In genomic region chr2:86719263-86719636, GRCh38 we compare ENCODE assay signal across 8 cellular contexts. TPM values are rescaled to one million over a fixed set of nuclear protein-coding genes. Genes with fewer than 3 reads are reported as not detected.
DNase-seq lines count a peak whose midpoint lies in the region; ATAC-seq, FAIRE-seq and TF ChIP-seq lines count a peak whose summit lies in the region.
"Not testable (repeated sequence)": the region's sequence is repeated elsewhere in the genome, so short reads cannot be mapped to it uniquely, and the experiment has no call there.

No MANE protein-coding gene starts in this region.

- CTCF ChIA-PET in BJ (lab: Yijun Ruan, JAX); endothelial cell of umbilical vein (lab: Charles Lee): not testable (repeated sequence)

- dilution Hi-C loops in endothelial cell of umbilical vein (cut with MboI; ENCODE audit: extremely low pct_ligation_motif_present, low sequenced_read_pairs): not testable (repeated sequence)

- peak overlapping the region; percentile 81 for H3K4me3 Mint-ChIP-seq in activated naive CD8-positive, alpha-beta T cell treated with anti-CD3 and anti-CD28 coated beads, Interleukin-2, amount 10 ng/mL, durations not matched to agents 7 days and 5 days
- H3K4me3 Mint-ChIP-seq in stimulated activated naive CD8-positive, alpha-beta T cell treated with anti-CD3 and anti-CD28 coated beads, Interleukin-15, amount 100 ng/mL, for 72 hours: peak overlapping the region in 1 of 2 donors; percentile 53

- intact Hi-C loops in endothelial cell of umbilical vein (cut with micrococcal nuclease): not testable (repeated sequence)

- H3K27ac Mint-ChIP-seq in activated naive CD8-positive, alpha-beta T cell treated with anti-CD3 and anti-CD28 coated beads, Interleukin-2, amount 10 ng/mL, durations not matched to agents 7 days and 5 days: peak overlapping the region; percentile 87
- H3K27ac Mint-ChIP-seq in stimulated activated naive CD8-positive, alpha-beta T cell treated with anti-CD3 and anti-CD28 coated beads, Interleukin-15, amount 100 ng/mL, for 72 hours: not testable (repeated sequence)

- H3K36me3 Mint-ChIP-seq in activated naive CD8-positive, alpha-beta T cell treated with anti-CD3 and anti-CD28 coated beads, Interleukin-2, amount 10 ng/mL, durations not matched to agents 7 days and 5 days: not testable (repeated sequence)

- not testable (repeated sequence) for H3K9me2 ChIP-seq in OCI-LY1 (ENCODE audit: low read depth, low read length); neural cell (ENCODE audit: insufficient read depth, low read length)

- not testable (repeated sequence) for H3K27me3 ChIP-seq in BJ (ENCODE audit: control insufficient read depth, insufficient read depth, low read length); H7 (ENCODE audit: control insufficient read depth, insufficient read depth, low read length); OCI-LY1 (ENCODE audit: insufficient read depth, low read length); endothelial cell of umbilical vein (ENCODE audit: control insufficient read depth in 2 of 2, insufficient read depth in 2 of 2, low read length in 2 of 2); iPS-20b (ENCODE audit: insufficient read depth, low read length); neural cell (ENCODE audit: insufficient read depth, low read depth, low read length)

- not testable (repeated sequence) for H3K9me3 Mint-ChIP-seq in activated naive CD8-positive, alpha-beta T cell treated with anti-CD3 and anti-CD28 coated beads, Interleukin-2, amount 10 ng/mL, durations not matched to agents 7 days and 5 days; stimulated activated naive CD8-positive, alpha-beta T cell treated with anti-CD3 and anti-CD28 coated beads, Interleukin-15, amount 100 ng/mL, for 72 hours

- TF ChIP-seq RAD21 in neural cell (conservative IDR thresholded peaks at IDR 0.05): not testable (repeated sequence)

- peak overlapping the region; percentile 54 for H3K9ac ChIP-seq in OCI-LY1 (ENCODE audit: low read length)
- H3K9ac ChIP-seq in endothelial cell of umbilical vein (replicated peaks; ENCODE audit: extremely low read depth, insufficient read depth, low read length); neural cell (ENCODE audit: low read length): not testable (repeated sequence)
- H3K9ac ChIP-seq in iPS-20b (ENCODE audit: low read depth, low read length): peak overlapping the region; percentile 58; the same call in 1 of the 2 replicates

- not testable (repeated sequence) for TF ChIP-seq CTCF in BJ (IDR thresholded peaks at IDR 0.05; ENCODE audit: insufficient read depth, low read depth, low read length); OCI-LY1 (IDR thresholded peaks at IDR 0.05; ENCODE audit: low read length); endothelial cell of umbilical vein (IDR thresholded peaks at IDR 0.05; ENCODE audit: extremely low read depth in 1 of 2, insufficient read depth in 1 of 2, low read depth in 1 of 2, low read length in 2 of 2); neural cell (IDR thresholded peaks at IDR 0.05; ENCODE audit: poor library complexity, severe bottlenecking)

- not testable (repeated sequence) for DNase-seq in BJ (ENCODE audit: low read depth); H7; activated naive CD8-positive, alpha-beta T cell treated with anti-CD3 and anti-CD28 coated beads, Interleukin-2, amount 10 ng/mL, durations not matched to agents 7 days and 5 days; endothelial cell of umbilical vein (ENCODE audit: low read depth, low spot score); stimulated activated naive CD8-positive, alpha-beta T cell treated with anti-CD3 and anti-CD28 coated beads, Interleukin-15, amount 100 ng/mL, for 72 hours

- H3K9me1 ChIP-seq in endothelial cell of umbilical vein (replicated peaks; ENCODE audit: control insufficient read depth, extremely low read depth, insufficient read depth, low read length): not testable (repeated sequence)

- BruUV-seq in endothelial cell of umbilical vein (replicated peaks; lab: Mats Ljungman, UMichigan): not testable (repeated sequence)

- not testable (repeated sequence) for H3F3A ChIP-seq in OCI-LY1 (ENCODE audit: insufficient read depth, low read length); neural cell (ENCODE audit: insufficient read depth, low read length, poor library complexity, severe bottlenecking)

- H3K27ac ChIP-seq in OCI-LY1 (ENCODE audit: low read depth, low read length, poor library complexity, severe bottlenecking); iPS-20b (ENCODE audit: low read length): not testable (repeated sequence)
- H3K27ac ChIP-seq in endothelial cell of umbilical vein (ENCODE audit: insufficient read depth, low read depth, low read length) (peak overlapping the region; percentile 69), neural cell (ENCODE audit: low read length) (peak overlapping the region; percentile 55)

- H3K4me1 ChIP-seq in OCI-LY1 (ENCODE audit: insufficient read depth, low read length, severe bottlenecking); endothelial cell of umbilical vein (ENCODE audit: control insufficient read depth, extremely low read depth, insufficient read depth, low read length); iPS-20b (ENCODE audit: insufficient read depth, low read length): not testable (repeated sequence)

- POLR2A ChIA-PET in BJ (lab: Charles Lee); activated naive CD8-positive, alpha-beta T cell treated with anti-CD3 and anti-CD28 coated beads, Interleukin-2, amount 10 ng/mL, durations not matched to agents 7 days and 5 days (lab: Charles Lee); endothelial cell of umbilical vein (lab: Charles Lee): not testable (repeated sequence)

- not testable (repeated sequence) for TF ChIP-seq EP300 in neural cell (conservative IDR thresholded peaks at IDR 0.05; ENCODE audit: poor library complexity, severe bottlenecking)

- not testable (repeated sequence) for H3K9me3 ChIP-seq in OCI-LY1 (ENCODE audit: low read length); endothelial cell of umbilical vein (replicated peaks; ENCODE audit: control insufficient read depth, insufficient read depth, low read length); iPS-20b (ENCODE audit: insufficient read depth, low read depth, low read length); neural cell (ENCODE audit: low read length)

- not testable (repeated sequence) for ATAC-seq in activated naive CD8-positive, alpha-beta T cell treated with anti-CD3 and anti-CD28 coated beads, Interleukin-2, amount 10 ng/mL, durations not matched to agents 7 days and 5 days (ENCODE audit: low read depth)
- peak; percentile 13 for ATAC-seq in stimulated activated naive CD8-positive, alpha-beta T cell treated with anti-CD3 and anti-CD28 coated beads, Interleukin-15, amount 100 ng/mL, for 72 hours

- H3K36me3 ChIP-seq in BJ (ENCODE audit: control insufficient read depth, insufficient read depth, low read length); H7 (replicated peaks; ENCODE audit: control insufficient read depth, insufficient read depth, low read length); OCI-LY1 (ENCODE audit: insufficient read depth, low read length); endothelial cell of umbilical vein (ENCODE audit: control insufficient read depth in 2 of 2, extremely low read depth in 1 of 2, insufficient read depth in 2 of 2, low read length in 2 of 2); iPS-20b (ENCODE audit: insufficient read depth, low read depth, low read length); neural cell (ENCODE audit: insufficient read depth, low read length): not testable (repeated sequence)

- H4K20me1 ChIP-seq in OCI-LY1 (ENCODE audit: insufficient read depth, low read length); endothelial cell of umbilical vein (replicated peaks; ENCODE audit: control insufficient read depth, extremely low read depth, insufficient read depth, low read length); neural cell (ENCODE audit: insufficient read depth): not testable (repeated sequence)

- not testable (repeated sequence) for FAIRE-seq in endothelial cell of umbilical vein (lab: Jason Lieb, UNC)

- peak overlapping the region; percentile 44; the same call in 1 of the 2 replicates for H3K4me2 ChIP-seq in OCI-LY1 (ENCODE audit: low read length)
- H3K4me2 ChIP-seq in endothelial cell of umbilical vein (ENCODE audit: insufficient read depth, low read length); neural cell (ENCODE audit: low read length): not testable (repeated sequence)

- not testable (repeated sequence) for H3K4me1 Mint-ChIP-seq in activated naive CD8-positive, alpha-beta T cell treated with anti-CD3 and anti-CD28 coated beads, Interleukin-2, amount 10 ng/mL, durations not matched to agents 7 days and 5 days; stimulated activated naive CD8-positive, alpha-beta T cell treated with anti-CD3 and anti-CD28 coated beads, Interleukin-15, amount 100 ng/mL, for 72 hours

- H3K79me2 ChIP-seq in OCI-LY1 (ENCODE audit: insufficient read depth, low read length); endothelial cell of umbilical vein (ENCODE audit: control insufficient read depth, insufficient read depth, low read length); neural cell (replicated peaks; ENCODE audit: insufficient read depth, low read length): not testable (repeated sequence)

- not testable (repeated sequence) for H3K27me3 Mint-ChIP-seq in activated naive CD8-positive, alpha-beta T cell treated with anti-CD3 and anti-CD28 coated beads, Interleukin-2, amount 10 ng/mL, durations not matched to agents 7 days and 5 days; stimulated activated naive CD8-positive, alpha-beta T cell treated with anti-CD3 and anti-CD28 coated beads, Interleukin-15, amount 100 ng/mL, for 72 hours

- H2AFZ ChIP-seq in OCI-LY1 (ENCODE audit: low read length); endothelial cell of umbilical vein (ENCODE audit: low read depth, low read length); neural cell (ENCODE audit: low read depth, low read length): not testable (repeated sequence)

- not testable (repeated sequence) for TF ChIP-seq POLR2A in endothelial cell of umbilical vein (IDR thresholded peaks at IDR 0.05; ENCODE audit: low read depth, low read length)

- H3K4me3 ChIP-seq in BJ (ENCODE audit: low read depth, low read length) (peak overlapping the region; percentile 39), H7 (ENCODE audit: insufficient read depth, low read depth, low read length) (peak overlapping the region; percentile 53), OCI-LY1 (ENCODE audit: low read depth, low read length, poor library complexity, severe bottlenecking) (peak overlapping the region; percentile 68), endothelial cell of umbilical vein (replicated peaks in 1 of 3; ENCODE audit: insufficient read depth in 1 of 3, low read depth in 1 of 3, low read length in 3 of 3) (peak overlapping the region in 2 of 3 experiments; percentile 40 to 45), iPS-20b (ENCODE audit: low read length) (peak overlapping the region; percentile 69; the same call in 1 of the 2 replicates), neural cell (ENCODE audit: low read length) (peak overlapping the region; percentile 64)

RNA-seq across cellular contexts. Expression of gene RMND5A, which starts 0.8 kb away (rescaled TPM):
- polyA plus RNA-seq in BJ (2011; rRNA removed) (10.8 and 15.9 TPM in 2 replicates), endothelial cell of umbilical vein (7.1 and 10.8 TPM in 2 replicates), neural cell (36.3 and 40.8 TPM in 2 replicates)
- polyA minus RNA-seq in BJ (2011; rRNA and poly(A)+ RNA removed): 16.6 and 26.6 TPM in 2 replicates
- 46.8 and 66.7 TPM in 2 replicates for total RNA-seq in H7 (2014; rRNA removed; shearing (Covaris generic))
- total RNA-seq in activated naive CD8-positive, alpha-beta T cell treated with anti-CD3 and anti-CD28 coated beads, Interleukin-2, amount 10 ng/mL, durations not matched to agents 7 days and 5 days: 10 to 100 TPM; 36.1 to 42.1 TPM
- 21.5 and 22.9 TPM in 2 replicates for total RNA-seq in endothelial cell of umbilical vein
- 11.8 and 12.0 TPM in 2 replicates for polyA plus RNA-seq in endothelial cell of umbilical vein (2011; cell fraction: cytosol; rRNA removed)
- 7.0 and 9.1 TPM in 2 replicates for polyA plus RNA-seq in endothelial cell of umbilical vein (2011; cell fraction: nucleus; rRNA removed)
- 12.0 and 14.6 TPM in 2 replicates for polyA plus RNA-seq in endothelial cell of umbilical vein (2012)
- polyA minus RNA-seq in endothelial cell of umbilical vein (45.0 and 65.4 TPM in 2 replicates), neural cell (83.0 and 89.9 TPM in 2 replicates)
- 49.3 TPM for polyA minus RNA-seq in endothelial cell of umbilical vein (2011; cell fraction: cytosol; rRNA and poly(A)+ RNA removed)
- 11.0 and 19.5 TPM in 2 replicates for polyA minus RNA-seq in endothelial cell of umbilical vein (2011; cell fraction: nucleus; rRNA and poly(A)+ RNA removed)
